Comparison of ENCODE assay signal across 14 cellular contexts in genomic region chr18:35939166-35939565, GRCh38.
A peak's percentile ranks its signal among the peaks of the same experiment; 100 is the strongest.
DNase-seq lines count a peak whose midpoint lies in the region; ATAC-seq and TF ChIP-seq lines count a peak whose summit lies in the region.
"Had no signal": no experiment of that assay in that cellular context is flagged by ENCODE, and none has a peak within 500 bp of the region (broad histone marks: within the 10 kb centered on the region; RNA-seq: fewer than 3 reads in every experiment).

No MANE protein-coding gene starts in this region.

- H3K4me3 ChIP-seq in mesendoderm (ENCODE audit: low read length) (no peak overlapping the region), smooth muscle cell (no peak overlapping the region)
- H3K4me3 ChIP-seq: A549, Peyer's patch had no signal

- no peak overlapping the region for H4K8ac ChIP-seq in mesendoderm (ENCODE audit: low read depth, low read length)

- no peak overlapping the region for H3K18ac ChIP-seq in mesendoderm (ENCODE audit: low read length)

- H3K36me3 ChIP-seq in mesendoderm (ENCODE audit: control insufficient read depth, insufficient read depth, low read length) (no peaks in the 10 kb centered on the region), smooth muscle cell (ENCODE audit: low read depth) (no peaks in the 10 kb centered on the region)
- H3K36me3 ChIP-seq: Peyer's patch had no signal

- no peak for TF ChIP-seq CTCF in smooth muscle cell (IDR thresholded peaks at IDR 0.05; ENCODE audit: borderline replicate concordance, insufficient read depth, poor library complexity, severe bottlenecking)

- H3K4me3 Mint-ChIP-seq in T-helper 2 cell treated with Interferon-gamma antibody and Interleukin-4, amounts not matched to agents 5 μg/mL and 100 μg/mL, for 36 hours = no peak overlapping the region
- H3K4me3 Mint-ChIP-seq: activated naive CD4-positive, alpha-beta T cell treated with anti-CD3 and anti-CD28 coated beads, Interleukin-2, amount 10 ng/mL, durations not matched to agents 7 days and 5 days; effector memory CD8-positive, alpha-beta T cell had no signal

- H3K4me1 Mint-ChIP-seq in T-helper 2 cell treated with Interferon-gamma antibody and Interleukin-4, amounts not matched to agents 5 μg/mL and 100 μg/mL, for 36 hours (ENCODE audit: low read depth) = peaks cover 4% of the 10 kb centered on the region
- H3K4me1 Mint-ChIP-seq: activated naive CD4-positive, alpha-beta T cell treated with anti-CD3 and anti-CD28 coated beads, Interleukin-2, amount 10 ng/mL, durations not matched to agents 7 days and 5 days had no signal

- no peaks in the 10 kb centered on the region for H3K9me3 Mint-ChIP-seq in T-helper 2 cell treated with Interferon-gamma antibody and Interleukin-4, amounts not matched to agents 5 μg/mL and 100 μg/mL, for 36 hours
- H3K9me3 Mint-ChIP-seq: activated naive CD4-positive, alpha-beta T cell treated with anti-CD3 and anti-CD28 coated beads, Interleukin-2, amount 10 ng/mL, durations not matched to agents 7 days and 5 days; effector memory CD8-positive, alpha-beta T cell had no signal

- H3K4me2 ChIP-seq in mesendoderm (ENCODE audit: low read length) (no peak overlapping the region), smooth muscle cell (no peak overlapping the region)
- H3K4me2 ChIP-seq: A549 had no signal

- H3K4me1 ChIP-seq in mesendoderm (ENCODE audit: control insufficient read depth, low read depth, low read length) (no peaks in the 10 kb centered on the region), smooth muscle cell (ENCODE audit: low read depth) (no peaks in the 10 kb centered on the region)
- H3K4me1 ChIP-seq: A549, Peyer's patch had no signal

- no peak overlapping the region for H2AK5ac ChIP-seq in mesendoderm (ENCODE audit: low read length)

- no peaks in the 10 kb centered on the region for H4K20me1 ChIP-seq in smooth muscle cell (ENCODE audit: low read depth)

- H3K9ac ChIP-seq in mesendoderm (ENCODE audit: low read length) (no peak overlapping the region), smooth muscle cell (ENCODE audit: low read depth) (no peak overlapping the region)

- no peaks in the 10 kb centered on the region for H3K9me3 ChIP-seq in smooth muscle cell (replicated peaks; ENCODE audit: low read depth)
- H3K9me3 ChIP-seq: A549, Peyer's patch had no signal

- H3F3A ChIP-seq in smooth muscle cell (ENCODE audit: low read depth) = no peaks in the 10 kb centered on the region

- DNase-seq in NCI-H146 (lab: John Stamatoyannopoulos, UW) = peak; percentile 8
- no peak for DNase-seq in NCI-H146 treated with DMSO at 0.1 percent for 48 hours (lab: John Stamatoyannopoulos, UW; ENCODE audit: unreplicated experiment)
- peak; percentile 8 to 30 for DNase-seq in Kasumi-1 (lab: John Stamatoyannopoulos, UW)
- peak; percentile 23 for DNase-seq in dermis blood vessel endothelial cell
- peak; percentile 83 for DNase-seq in mesendoderm
- DNase-seq in T-helper 2 cell treated with Interferon-gamma antibody and Interleukin-4, amounts not matched to agents 5 μg/mL and 100 μg/mL, for 36 hours (ENCODE audit: low spot score) = no peak
- no peak for DNase-seq in smooth muscle cell (lab: John Stamatoyannopoulos, UW; ENCODE audit: unreplicated experiment)
- DNase-seq: activated CD4-positive, alpha-beta T cell treated with anti-CD3 and anti-CD28 coated beads for 48 hours; activated naive CD4-positive, alpha-beta T cell treated with anti-CD3 and anti-CD28 coated beads, Interleukin-2, amount 10 ng/mL, durations not matched to agents 7 days and 5 days; effector memory CD8-positive, alpha-beta T cell; Peyer's patch; small intestine had no signal

- H3K27ac ChIP-seq in mesendoderm (ENCODE audit: low read depth, low read length) (no peak overlapping the region), smooth muscle cell (ENCODE audit: low read depth) (no peak overlapping the region)
- H3K27ac ChIP-seq: A549, Peyer's patch had no signal

- no peaks in the 10 kb centered on the region for H3K79me2 ChIP-seq in mesendoderm (ENCODE audit: control insufficient read depth, insufficient read depth, low read length)
- no peaks in the 10 kb centered on the region for H3K79me2 ChIP-seq in smooth muscle cell (ENCODE audit: low read depth)

- no peak overlapping the region for H4K5ac ChIP-seq in mesendoderm (ENCODE audit: low read length)

- ATAC-seq in HG03139 (IDR thresholded peaks at IDR 0.05; ENCODE audit: unreplicated experiment) = no peak
- ATAC-seq: A549; effector memory CD8-positive, alpha-beta T cell had no signal

- H3K27me3 ChIP-seq in mesendoderm (ENCODE audit: insufficient read depth, low read length, poor library complexity) = no peaks in the 10 kb centered on the region
- H3K27me3 ChIP-seq in smooth muscle cell (ENCODE audit: low read depth) = no peaks in the 10 kb centered on the region
- H3K27me3 ChIP-seq: Peyer's patch had no signal

- no peak overlapping the region for H3K4ac ChIP-seq in mesendoderm (ENCODE audit: low read depth, low read length)

- no peak overlapping the region for H3K27ac Mint-ChIP-seq in T-helper 2 cell treated with Interferon-gamma antibody and Interleukin-4, amounts not matched to agents 5 μg/mL and 100 μg/mL, for 36 hours
- H3K27ac Mint-ChIP-seq: activated naive CD4-positive, alpha-beta T cell treated with anti-CD3 and anti-CD28 coated beads, Interleukin-2, amount 10 ng/mL, durations not matched to agents 7 days and 5 days; effector memory CD8-positive, alpha-beta T cell had no signal

- no peaks in the 10 kb centered on the region for H3K36me3 Mint-ChIP-seq in T-helper 2 cell treated with Interferon-gamma antibody and Interleukin-4, amounts not matched to agents 5 μg/mL and 100 μg/mL, for 36 hours (ENCODE audit: low read depth)
- H3K36me3 Mint-ChIP-seq: activated naive CD4-positive, alpha-beta T cell treated with anti-CD3 and anti-CD28 coated beads, Interleukin-2, amount 10 ng/mL, durations not matched to agents 7 days and 5 days had no signal

- H2BK120ac ChIP-seq in mesendoderm (ENCODE audit: low read depth, low read length) = no peak overlapping the region

- no CpG with 5 or more reads among the region's 4 CpGs for WGBS in mesendoderm (ENCODE audit: extremely low coverage, insufficient coverage, low lambda C conversion rate)
- 49% methylated on average over 4 of the region's 4 CpGs for WGBS in smooth muscle cell (ENCODE audit: low lambda C conversion rate)

- no peak overlapping the region for H2BK15ac ChIP-seq in mesendoderm (replicated peaks; ENCODE audit: low read depth)

- no peaks in the 10 kb centered on the region for H3K27me3 Mint-ChIP-seq in T-helper 2 cell treated with Interferon-gamma antibody and Interleukin-4, amounts not matched to agents 5 μg/mL and 100 μg/mL, for 36 hours (ENCODE audit: low read depth)

- H2BK5ac ChIP-seq in mesendoderm (ENCODE audit: low read length) = no peak overlapping the region

- no peak overlapping the region for H3K56ac ChIP-seq in mesendoderm (ENCODE audit: low read length)

- no peak overlapping the region for H3K23ac ChIP-seq in mesendoderm (ENCODE audit: low read length)

- no peaks in the 10 kb centered on the region for H3K79me1 ChIP-seq in mesendoderm (ENCODE audit: low read length)

- no peak overlapping the region for H2AFZ ChIP-seq in smooth muscle cell (ENCODE audit: low read depth)

Comparison
In these comparisons a context has a peak if more than half of its experiments do, and no peak if none do; other contexts are left out.
1. DNase-seq: peak in NCI-H146 (single experiment), Kasumi-1 (2 of 2), dermis blood vessel endothelial cell (single experiment) and mesendoderm (single experiment); none in NCI-H146 treated with DMSO at 0.1 percent for 48 hours (single experiment), T-helper 2 cell treated with Interferon-gamma antibody and Interleukin-4, amounts not matched to agents 5 μg/mL and 100 μg/mL, for 36 hours (single experiment) and smooth muscle cell (single experiment).